ENCODE assay signal across 1 cellular context in genomic region chr7:44541-44896, GRCh38.
TF ChIP-seq lines count a peak whose summit lies in the region.

No MANE protein-coding gene starts in this region.

TF ChIP-seq in HepG2, 621 proteins besides CTCF, POLR2A, EP300 and RAD21 (continued from another document):
- TF ChIP-seq ZNF576 (CRISPR knock-in tag; IDR thresholded peaks at IDR 0.05) = no peak
- no peak for TF ChIP-seq SETDB1 (CRISPR knock-in tag; IDR thresholded peaks at IDR 0.05; ENCODE audit: borderline replicate concordance)
- no peak for TF ChIP-seq FUBP1 (CRISPR knock-in tag; IDR thresholded peaks at IDR 0.05; ENCODE audit: borderline replicate concordance)
- no peak for TF ChIP-seq CREB1 (IDR thresholded peaks at IDR 0.05)
- no peak for TF ChIP-seq CREB1 (CRISPR knock-in tag; IDR thresholded peaks at IDR 0.05)
- TF ChIP-seq, protein P1, sequence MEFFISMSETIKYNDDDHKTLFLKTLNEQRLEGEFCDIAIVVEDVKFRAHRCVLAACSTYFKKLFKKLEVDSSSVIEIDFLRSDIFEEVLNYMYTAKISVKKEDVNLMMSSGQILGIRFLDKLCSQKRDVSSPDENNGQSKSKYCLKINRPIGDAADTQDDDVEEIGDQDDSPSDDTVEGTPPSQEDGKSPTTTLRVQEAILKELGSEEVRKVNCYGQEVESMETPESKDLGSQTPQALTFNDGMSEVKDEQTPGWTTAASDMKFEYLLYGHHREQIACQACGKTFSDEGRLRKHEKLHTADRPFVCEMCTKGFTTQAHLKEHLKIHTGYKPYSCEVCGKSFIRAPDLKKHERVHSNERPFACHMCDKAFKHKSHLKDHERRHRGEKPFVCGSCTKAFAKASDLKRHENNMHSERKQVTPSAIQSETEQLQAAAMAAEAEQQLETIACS (CRISPR knock-in tag; IDR thresholded peaks at IDR 0.05) = no peak
